ENCODE assay signal across 1 cellular context in genomic region chr7:100694196-100694745, GRCh38.
TF ChIP-seq lines count a peak whose summit lies in the region.

GIGYF1 (minus strand) TSS chr7:100694250; CDS start chr7:100688238, 6,012 bp downstream.

TF ChIP-seq in K562, 482 proteins besides CTCF, POLR2A, EP300 and RAD21 (continued from another document and continues in another):
- TF ChIP-seq, protein P1, sequence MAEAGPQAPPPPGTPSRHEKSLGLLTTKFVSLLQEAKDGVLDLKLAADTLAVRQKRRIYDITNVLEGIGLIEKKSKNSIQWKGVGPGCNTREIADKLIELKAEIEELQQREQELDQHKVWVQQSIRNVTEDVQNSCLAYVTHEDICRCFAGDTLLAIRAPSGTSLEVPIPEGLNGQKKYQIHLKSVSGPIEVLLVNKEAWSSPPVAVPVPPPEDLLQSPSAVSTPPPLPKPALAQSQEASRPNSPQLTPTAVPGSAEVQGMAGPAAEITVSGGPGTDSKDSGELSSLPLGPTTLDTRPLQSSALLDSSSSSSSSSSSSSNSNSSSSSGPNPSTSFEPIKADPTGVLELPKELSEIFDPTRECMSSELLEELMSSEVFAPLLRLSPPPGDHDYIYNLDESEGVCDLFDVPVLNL (CRISPR knock-in tag; IDR thresholded peaks at IDR 0.05; ENCODE audit: low read depth), result no peak
- TF ChIP-seq EGR1 (conservative IDR thresholded peaks at IDR 0.05) (peak; percentile 34; the same call in 1 of the 2 replicates), ADNP (tag; IDR thresholded peaks at IDR 0.05) (no peak), CBFA2T2 (conservative IDR thresholded peaks at IDR 0.05) (peak; percentile 82), SMAD1 (IDR thresholded peaks at IDR 0.05; ENCODE audit: low read depth, low read length, partially characterized antibody) (no peak), ZKSCAN1 (IDR thresholded peaks at IDR 0.05; ENCODE audit: low read depth, low read length) (0 out of 2 replicates have a peak, but pooled peaks have one; percentile 21), HDAC2 (IDR thresholded peaks at IDR 0.05) (peak; percentile 30; the same call in 1 of the 2 replicates), HMG20A (CRISPR knock-in tag; conservative IDR thresholded peaks at IDR 0.05) (0 out of 2 replicates have a peak, but pooled peaks have one; percentile 18), BCOR (IDR thresholded peaks at IDR 0.05) (peak; percentile 70), MGA (IDR thresholded peaks at IDR 0.05) (peak; percentile 88), TCF7 (IDR thresholded peaks at IDR 0.05; ENCODE audit: borderline replicate concordance) (peak; percentile 38; the same call in 1 of the 2 replicates), PTBP1 (IDR thresholded peaks at IDR 0.05; ENCODE audit: low read depth, low read length) (0 out of 2 replicates have a peak, but pooled peaks have one; percentile 35), BHLHE40 (IDR thresholded peaks at IDR 0.05; ENCODE audit: low read length) (peak; percentile 87), OTX1 (CRISPR knock-in tag; IDR thresholded peaks at IDR 0.05) (no peak), PML (IDR thresholded peaks at IDR 0.05; ENCODE audit: low read length) (0 out of 2 replicates have a peak, but pooled peaks have one; percentile 28), ZNF436 (CRISPR knock-in tag; IDR thresholded peaks at IDR 0.05) (peak; percentile 67; the same call in 1 of the 2 replicates), ZFP36 (IDR thresholded peaks at IDR 0.05; ENCODE audit: low read depth, low read length, partially characterized antibody) (peak; percentile 98), TAF7 (tag; IDR thresholded peaks at IDR 0.05) (no peak; the same call in 1 of the 2 replicates), MITF (IDR thresholded peaks at IDR 0.05) (peak; percentile 45; the same call in 1 of the 2 replicates), MAZ (CRISPR knock-in tag; conservative IDR thresholded peaks at IDR 0.05 in 1 of 2, IDR thresholded peaks at IDR 0.05 in 1 of 2) (peak in 1 of 2 experiments; percentile 85; a peak in 3 of 4 replicates), DMBX1 (CRISPR knock-in tag; IDR thresholded peaks at IDR 0.05; ENCODE audit: borderline replicate concordance) (0 out of 2 replicates have a peak, but pooled peaks have one; percentile 45), NR2C2 (CRISPR knock-in tag; IDR thresholded peaks at IDR 0.05) (no peak), NR2C2 (tag; IDR thresholded peaks at IDR 0.05) (peak; percentile 58; the same call in 1 of the 2 replicates), TAF1 (IDR thresholded peaks at IDR 0.05; ENCODE audit: control insufficient read depth, extremely low read depth, insufficient read depth, low read length, severe bottlenecking) (peak; percentile 32), GABPA (tag; conservative IDR thresholded peaks at IDR 0.05; ENCODE audit: low read depth) (peak; percentile 50), KDM5B (IDR thresholded peaks at IDR 0.05; ENCODE audit: insufficient replicate concordance, low read depth, low read length) (peak; percentile 6), DPF2 (IDR thresholded peaks at IDR 0.05) (0 out of 2 replicates have a peak, but pooled peaks have one; percentile 34), CXXC5 (CRISPR knock-in tag; IDR thresholded peaks at IDR 0.05) (peak; percentile 83), EP400 (IDR thresholded peaks at IDR 0.05) (peak; percentile 47; the same call in 1 of the 2 replicates), GATAD2B (IDR thresholded peaks at IDR 0.05; ENCODE audit: borderline replicate concordance) (0 out of 2 replicates have a peak, but pooled peaks have one; percentile 31), L3MBTL2 (IDR thresholded peaks at IDR 0.05) (peak; percentile 97), UBTF (IDR thresholded peaks at IDR 0.05; ENCODE audit: borderline replicate concordance in 1 of 2, low read depth in 2 of 2, low read length in 2 of 2) (peak in 1 of 2 experiments; percentile 33; a peak in 1 of 4 replicates), HDAC1 (IDR thresholded peaks at IDR 0.05) (no peak), RAD51 (IDR thresholded peaks at IDR 0.05; ENCODE audit: borderline replicate concordance, low read depth) (peak; percentile 96), ZBED1 (IDR thresholded peaks at IDR 0.05) (no peak), SMAD4 (CRISPR knock-in tag; conservative IDR thresholded peaks at IDR 0.05) (peak; percentile 52; the same call in 1 of the 2 replicates), ZNF408 (CRISPR knock-in tag; IDR thresholded peaks at IDR 0.05; ENCODE audit: low read depth) (no peak), PREB (CRISPR knock-in tag; IDR thresholded peaks at IDR 0.05) (no peak), BRD4 (IDR thresholded peaks at IDR 0.05) (no peak), ZNF239 (CRISPR knock-in tag; IDR thresholded peaks at IDR 0.05) (0 out of 2 replicates have a peak, but pooled peaks have one; percentile 18)
- TF ChIP-seq, protein P2, sequence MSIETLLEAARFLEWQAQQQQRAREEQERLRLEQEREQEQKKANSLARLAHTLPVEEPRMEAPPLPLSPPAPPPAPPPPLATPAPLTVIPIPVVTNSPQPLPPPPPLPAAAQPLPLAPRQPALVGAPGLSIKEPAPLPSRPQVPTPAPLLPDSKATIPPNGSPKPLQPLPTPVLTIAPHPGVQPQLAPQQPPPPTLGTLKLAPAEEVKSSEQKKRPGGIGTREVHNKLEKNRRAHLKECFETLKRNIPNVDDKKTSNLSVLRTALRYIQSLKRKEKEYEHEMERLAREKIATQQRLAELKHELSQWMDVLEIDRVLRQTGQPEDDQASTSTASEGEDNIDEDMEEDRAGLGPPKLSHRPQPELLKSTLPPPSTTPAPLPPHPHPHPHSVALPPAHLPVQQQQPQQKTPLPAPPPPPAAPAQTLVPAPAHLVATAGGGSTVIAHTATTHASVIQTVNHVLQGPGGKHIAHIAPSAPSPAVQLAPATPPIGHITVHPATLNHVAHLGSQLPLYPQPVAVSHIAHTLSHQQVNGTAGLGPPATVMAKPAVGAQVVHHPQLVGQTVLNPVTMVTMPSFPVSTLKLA (conservative IDR thresholded peaks at IDR 0.05), result peak; percentile 51 to 72; a peak in 3 of 4 replicates
